In the genomic region with DNA sequence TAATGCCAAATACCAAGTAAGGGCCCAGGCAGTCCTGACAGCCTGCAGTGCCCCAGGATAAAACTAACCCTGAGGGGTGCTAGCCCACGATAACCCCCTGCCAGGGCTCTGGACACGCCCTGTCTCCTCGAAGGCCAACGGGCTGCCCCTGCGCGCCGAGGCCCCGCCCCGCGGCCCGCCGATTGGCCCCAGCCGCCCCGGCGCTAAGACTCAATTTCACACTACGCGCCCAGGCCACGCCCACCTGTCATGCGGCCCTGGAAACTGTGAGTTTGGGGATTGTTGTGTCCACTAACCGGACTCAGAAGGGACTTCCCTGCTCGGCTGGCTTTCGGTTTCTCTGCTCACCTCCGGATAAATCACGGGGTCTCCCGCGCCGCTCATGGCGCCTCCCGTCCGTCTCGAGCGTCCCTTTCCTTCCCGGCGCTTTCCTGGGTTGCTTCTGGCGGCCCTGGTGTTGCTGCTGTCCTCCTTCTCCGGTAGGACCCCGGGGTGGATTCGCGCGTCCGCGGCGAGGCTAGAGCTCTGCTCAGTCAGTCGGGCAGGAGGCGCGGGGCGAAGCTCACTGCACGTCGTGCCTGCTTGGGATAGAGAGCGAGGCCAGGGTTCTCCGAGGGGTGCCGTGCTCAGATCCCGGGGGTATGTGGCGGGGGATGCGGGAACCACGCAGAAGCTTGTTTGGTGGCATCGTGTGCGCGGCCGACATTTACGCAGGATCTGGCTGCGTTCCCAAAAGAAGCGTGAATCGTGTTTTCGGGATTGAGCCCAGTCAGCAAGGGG, we compare ENCODE assay signal across 8 cellular contexts. TPM values are rescaled to one million over a fixed set of nuclear protein-coding genes. Genes with fewer than 3 reads are reported as not detected.
DNase-seq lines count a peak whose midpoint lies in the region; ATAC-seq, FAIRE-seq and TF ChIP-seq lines count a peak whose summit lies in the region.

A gene (plus strand): TSS at position 282 of the 780 bp plus-strand sequence. CDS start 101 bp downstream, at position 383.

- peak; percentile 74 for FAIRE-seq in endothelial cell of umbilical vein (lab: Jason Lieb, UNC)

- no peak within 1 kb of the TSS for H3K4ac ChIP-seq in H9 (ENCODE audit: low read depth, low read length)

- no peak within 1 kb of the TSS for H2BK12ac ChIP-seq in H9 (ENCODE audit: insufficient read length, low read depth, low read length)

- H3K23ac ChIP-seq in H9 (ENCODE audit: insufficient read length, low read depth, low read length) = no peak within 1 kb of the TSS

- no peaks in the 10 kb centered on the region for H3K27me3 Mint-ChIP-seq in H9 (ENCODE audit: low read depth)
- peaks cover 8% of the 10 kb centered on the region for H3K27me3 Mint-ChIP-seq in mesothelial cell of epicardium (ENCODE audit: low read depth)

- H3K27me3 ChIP-seq in H9 (ENCODE audit: insufficient read depth, low read length) (no peaks in the 10 kb centered on the region), endothelial cell of umbilical vein (ENCODE audit: control insufficient read depth in 2 of 2, insufficient read depth in 2 of 2, low read length in 2 of 2) (peaks cover 7 to 38% of the 10 kb centered on the region in 2 experiments)

- H4K91ac ChIP-seq in H9 (ENCODE audit: insufficient read length, low read depth, low read length) = no peak within 1 kb of the TSS

- H2BK5ac ChIP-seq in H9 (ENCODE audit: insufficient read length, low read length) = no peak within 1 kb of the TSS

- H3K27ac Mint-ChIP-seq in H9 (peak within 1 kb of the TSS in 1 of 3 experiments; percentile 3; a peak in 3 of 7 replicates), mesothelial cell of epicardium (no peak within 1 kb of the TSS)

- H3K9me1 ChIP-seq in endothelial cell of umbilical vein (replicated peaks; ENCODE audit: control insufficient read depth, extremely low read depth, insufficient read depth, low read length) = no peaks in the 10 kb centered on the region

- no peak within 1 kb of the TSS for H3T11ph ChIP-seq in H9 (ENCODE audit: low read length)

- H3K79me1 ChIP-seq in H9 (ENCODE audit: insufficient read depth, low read depth, low read length, poor library complexity, severe bottlenecking) = no peaks in the 10 kb centered on the region

- no peak within 1 kb of the TSS for H3K27ac ChIP-seq in H9 (ENCODE audit: insufficient read length, low read depth, low read length)
- H3K27ac ChIP-seq in endothelial cell of umbilical vein (ENCODE audit: insufficient read depth, low read depth, low read length) = no peak within 1 kb of the TSS

- H3K4me2 ChIP-seq in H9 (ENCODE audit: insufficient read depth, insufficient read length, low read length) (no peak within 1 kb of the TSS), endothelial cell of umbilical vein (ENCODE audit: insufficient read depth, low read length) (peak within 1 kb of the TSS; percentile 88)

- no peak within 1 kb of the TSS for H2AFZ ChIP-seq in H9 (ENCODE audit: low read length)
- H2AFZ ChIP-seq in endothelial cell of umbilical vein (ENCODE audit: low read depth, low read length) = peak within 1 kb of the TSS; percentile 92

- peak; percentile 77 for DNase-seq in EL
- peak; percentile 64 for DNase-seq in H9
- peak; percentile 29 for DNase-seq in NCI-H2227 treated with DMSO at 0.1 percent for 48 hours (lab: John Stamatoyannopoulos, UW)
- DNase-seq in activated CD8-positive, alpha-beta memory T cell treated with anti-CD3 and anti-CD28 coated beads, Interleukin-2, amount 50 U/mL, for 24 hours (ENCODE audit: extremely low read depth) = peak; percentile 32
- DNase-seq in endothelial cell of umbilical vein (ENCODE audit: low read depth, low spot score) = peak; percentile 76
- DNase-seq in mucosa of descending colon = peak; percentile 73 to 81 (median 79)
- peak; percentile 18 to 31 for DNase-seq in stimulated activated CD8-positive, alpha-beta memory T cell treated with anti-CD3 and anti-CD28 coated beads, Interleukin-4, amount 100 ng/mL, for 1 hour (ENCODE audit: low read depth in 2 of 2, low spot score in 1 of 2)
- DNase-seq in mesothelial cell of epicardium (ENCODE audit: low spot score in 2 of 2, unreplicated experiment in 2 of 2) = no peak

- no peaks in the 10 kb centered on the region for H4K20me1 ChIP-seq in H9 (ENCODE audit: control insufficient read depth, insufficient read depth, insufficient read length)
- no peaks in the 10 kb centered on the region for H4K20me1 ChIP-seq in endothelial cell of umbilical vein (replicated peaks; ENCODE audit: control insufficient read depth, extremely low read depth, insufficient read depth, low read length)

- no peaks in the 10 kb centered on the region for H3K36me3 ChIP-seq in endothelial cell of umbilical vein (ENCODE audit: control insufficient read depth in 2 of 2, extremely low read depth in 1 of 2, insufficient read depth in 2 of 2, low read length in 2 of 2)
- no peaks in the 10 kb centered on the region for H3K36me3 ChIP-seq in mucosa of descending colon (ENCODE audit: low read depth)

- WGBS in H9 (ENCODE audit: extremely low coverage, insufficient read length, low lambda C conversion rate) = no CpG with 5 or more reads among the region's 65 CpGs

- H2BK15ac ChIP-seq in H9 (ENCODE audit: low read depth, low read length) = no peak within 1 kb of the TSS

- H3K9me3 Mint-ChIP-seq in H9 (no peaks in the 10 kb centered on the region), mesothelial cell of epicardium (no peaks in the 10 kb centered on the region)

- no peak within 1 kb of the TSS for H3K4me3 Mint-ChIP-seq in H9
- no peak within 1 kb of the TSS for H3K4me3 Mint-ChIP-seq in mesothelial cell of epicardium

- H3K79me2 ChIP-seq in H9 (ENCODE audit: insufficient read depth, low read length) (no peaks in the 10 kb centered on the region), endothelial cell of umbilical vein (ENCODE audit: control insufficient read depth, insufficient read depth, low read length) (no peaks in the 10 kb centered on the region)

- intact Hi-C loops in endothelial cell of umbilical vein (cut with micrococcal nuclease) (no loop called here), mucosa of descending colon (cut with DNase I, micrococcal nuclease) (no loop called here)

- H3K9me3 ChIP-seq in H9 (ENCODE audit: control insufficient read depth, low read depth, low read length) = no peaks in the 10 kb centered on the region
- no peaks in the 10 kb centered on the region for H3K9me3 ChIP-seq in endothelial cell of umbilical vein (replicated peaks; ENCODE audit: control insufficient read depth, insufficient read depth, low read length)
- H3K9me3 ChIP-seq in mucosa of descending colon = no peaks in the 10 kb centered on the region

- H2AK5ac ChIP-seq in H9 (ENCODE audit: insufficient read length, low read length) = no peak within 1 kb of the TSS

- dilution Hi-C loops in endothelial cell of umbilical vein (cut with MboI; ENCODE audit: extremely low pct_ligation_motif_present, low sequenced_read_pairs) = no loop called here

- H3K4me1 ChIP-seq in H9 (ENCODE audit: insufficient read depth, low read length) (no peaks in the 10 kb centered on the region; the same call in 1 of the 2 replicates), endothelial cell of umbilical vein (ENCODE audit: control insufficient read depth, extremely low read depth, insufficient read depth, low read length) (peaks cover 10% of the 10 kb centered on the region), mucosa of descending colon (ENCODE audit: low read depth) (peaks cover 4% of the 10 kb centered on the region)

- no peak for TF ChIP-seq POLR2A in endothelial cell of umbilical vein (IDR thresholded peaks at IDR 0.05; ENCODE audit: low read depth, low read length)

- POLR2A ChIA-PET in endothelial cell of umbilical vein (lab: Charles Lee) = no interaction called here

- peak within 1 kb of the TSS; percentile 35 to 83 (median 69) for H3K4me3 ChIP-seq in endothelial cell of umbilical vein (replicated peaks in 1 of 3; ENCODE audit: insufficient read depth in 1 of 3, low read depth in 1 of 3, low read length in 3 of 3)
- no peak within 1 kb of the TSS for H3K4me3 ChIP-seq in mucosa of descending colon

- no peak within 1 kb of the TSS for H3K14ac ChIP-seq in H9 (ENCODE audit: insufficient read depth, low read length)

- no peak within 1 kb of the TSS for H3K9ac ChIP-seq in H9 (ENCODE audit: extremely low read depth, insufficient read length, low read length)
- H3K9ac ChIP-seq in endothelial cell of umbilical vein (replicated peaks; ENCODE audit: extremely low read depth, insufficient read depth, low read length) = no peak within 1 kb of the TSS

- H2BK120ac ChIP-seq in H9 (ENCODE audit: low read depth, low read length, poor library complexity, severe bottlenecking) = no peak within 1 kb of the TSS

- H3K36me3 Mint-ChIP-seq in H9 (ENCODE audit: insufficient read depth in 1 of 3, low read depth in 3 of 3) = no peaks in the 10 kb centered on the region
- no peaks in the 10 kb centered on the region for H3K36me3 Mint-ChIP-seq in mesothelial cell of epicardium

- no peak within 1 kb of the TSS for H3K56ac ChIP-seq in H9 (ENCODE audit: insufficient read length, low read depth, low read length)

- H2BK20ac ChIP-seq in H9 (ENCODE audit: low read depth, low read length, poor library complexity, severe bottlenecking) = no peak within 1 kb of the TSS

- TF ChIP-seq CTCF in H9 (conservative IDR thresholded peaks at IDR 0.05) = no peak
- TF ChIP-seq CTCF in endothelial cell of umbilical vein (IDR thresholded peaks at IDR 0.05; ENCODE audit: extremely low read depth in 1 of 2, insufficient read depth in 1 of 2, low read depth in 1 of 2, low read length in 2 of 2) = no peak
- TF ChIP-seq CTCF in mucosa of descending colon (IDR thresholded peaks at IDR 0.05) = no peak
- TF ChIP-seq CTCF in mesothelial cell of epicardium (IDR thresholded peaks at IDR 0.05; ENCODE audit: unreplicated experiment) = no peak

- H3K18ac ChIP-seq in H9 (ENCODE audit: insufficient read length, low read depth, low read length) = no peak within 1 kb of the TSS

- no peak within 1 kb of the TSS for H4K8ac ChIP-seq in H9 (replicated peaks; ENCODE audit: insufficient read length, low read depth, low read length)

- peaks cover 26 to 41% of the 10 kb centered on the region in 2 experiments for H3K4me1 Mint-ChIP-seq in H9
- no peaks in the 10 kb centered on the region for H3K4me1 Mint-ChIP-seq in mesothelial cell of epicardium

- peak; percentile 96 for ATAC-seq in mucosa of descending colon

- no peak within 1 kb of the TSS for H4K5ac ChIP-seq in H9 (ENCODE audit: insufficient read length, low read depth, low read length)

- BruUV-seq in endothelial cell of umbilical vein (replicated peaks; lab: Mats Ljungman, UMichigan) = no TSS peak

- no peaks in the 10 kb centered on the region for H3K23me2 ChIP-seq in H9 (ENCODE audit: insufficient read length, low read depth, low read length, poor library complexity, severe bottlenecking)

- CTCF ChIA-PET in endothelial cell of umbilical vein (lab: Charles Lee) = interaction anchor here (1.5 kb wide), 1 partner anchor 25 kb away, joined by 5 read pairs; no protein-coding TSS in a partner anchor

RNA-seq across cellular contexts. Expression of the gene that starts here (rescaled TPM):
- total RNA-seq in H9 (2021) (0.37 TPM in 1 of 2 replicates, not detected in the other), endothelial cell of umbilical vein (not detected in 2 replicates), mucosa of descending colon (not detected), mesothelial cell of epicardium (not detected in 3 replicates)
- polyA plus RNA-seq in endothelial cell of umbilical vein = not detected in 2 replicates
- polyA plus RNA-seq in endothelial cell of umbilical vein (2011; cell fraction: cytosol; rRNA removed) = not detected in 2 replicates
- not detected in 2 replicates for polyA plus RNA-seq in endothelial cell of umbilical vein (2011; cell fraction: nucleus; rRNA removed)
- polyA plus RNA-seq in endothelial cell of umbilical vein (2012) = not detected in 2 replicates
- 0.19 TPM in 1 of 2 replicates, not detected in the other for polyA minus RNA-seq in endothelial cell of umbilical vein
- not detected for polyA minus RNA-seq in endothelial cell of umbilical vein (2011; cell fraction: cytosol; rRNA and poly(A)+ RNA removed)
- polyA minus RNA-seq in endothelial cell of umbilical vein (2011; cell fraction: nucleus; rRNA and poly(A)+ RNA removed) = not detected in 2 replicates

Comparison
In these comparisons a context has a peak if more than half of its experiments do, and no peak if none do; other contexts are left out.
1. Peak in DNase-seq in H9; RNA of the gene not detected or under 1 TPM.
2. Peak in DNase-seq, H3K4me3 ChIP-seq and H3K4me2 ChIP-seq in endothelial cell of umbilical vein; RNA of the gene not detected or under 1 TPM.
3. Peak in DNase-seq and ATAC-seq in mucosa of descending colon; RNA of the gene not detected or under 1 TPM.
4. DNase-seq: peak in EL (single experiment), NCI-H2227 treated with DMSO at 0.1 percent for 48 hours (single experiment), activated CD8-positive, alpha-beta memory T cell treated with anti-CD3 and anti-CD28 coated beads, Interleukin-2, amount 50 U/mL, for 24 hours (single experiment) and stimulated activated CD8-positive, alpha-beta memory T cell treated with anti-CD3 and anti-CD28 coated beads, Interleukin-4, amount 100 ng/mL, for 1 hour (2 of 2); none in mesothelial cell of epicardium (0 of 2).